14 cellular contexts compared by ENCODE assay signal in genomic region chr1:221161571-221162041, GRCh38.
DNase-seq lines count a peak whose midpoint lies in the region; ATAC-seq and TF ChIP-seq lines count a peak whose summit lies in the region.
"Had no signal": no experiment of that assay in that cellular context is flagged by ENCODE, and none has a peak within 500 bp of the region (broad histone marks: within the 10 kb centered on the region; RNA-seq: fewer than 3 reads in every experiment).

No MANE protein-coding gene starts in this region.

- H3K36me3 Mint-ChIP-seq in CD14-positive monocyte: peaks cover 13 to 16% of the 10 kb centered on the region in 2 donors

- ATAC-seq in PC-3: no peak
- peak in 5 of 8 donors; percentile 17 to 55 (median 27) for ATAC-seq in heart right ventricle
- peak; percentile 42 for ATAC-seq in sciatic nerve
- no peak for ATAC-seq in HG03135 (IDR thresholded peaks at IDR 0.05; ENCODE audit: unreplicated experiment)
- no peak for ATAC-seq in lower lobe of right lung

- POLR2A ChIA-PET in PC-3 (lab: Charles Lee; ENCODE audit: unreplicated experiment): no interaction called here

- H3K4me3 ChIP-seq in PC-3 (ENCODE audit: low read length): no peak overlapping the region
- H3K4me3 ChIP-seq in heart right ventricle: no peak overlapping the region
- no peak overlapping the region for H3K4me3 ChIP-seq in lower lobe of right lung
- H3K4me3 ChIP-seq: tibial artery had no signal

- no peak for DNase-seq in CD14-positive monocyte (ENCODE audit: low spot score)
- DNase-seq in PC-3: no peak
- no peak for DNase-seq in heart right ventricle
- DNase-seq in sciatic nerve (ENCODE audit: low spot score): no peak
- no peak for DNase-seq in NCI-H1105 (lab: John Stamatoyannopoulos, UW)
- no peak for DNase-seq in activated effector memory CD4-positive, alpha-beta T cell treated with Interleukin-2 at 50 U/mL for 16 hours
- DNase-seq in lower lobe of right lung: no peak
- DNase-seq: activated CD4-positive, CD25-positive, alpha-beta regulatory T cell; erythroblast; NCI-H446; occipital lobe had no signal

- H3F3A ChIP-seq in PC-3 (ENCODE audit: low read length, unreplicated experiment): no peaks in the 10 kb centered on the region

- H3K9me3 ChIP-seq in PC-3 (ENCODE audit: low read length) (no peaks in the 10 kb centered on the region), heart right ventricle (no peaks in the 10 kb centered on the region), lower lobe of right lung (no peaks in the 10 kb centered on the region)
- H3K9me3 ChIP-seq: tibial artery had no signal

- peak overlapping the region in 1 of 2 donors; percentile 65 for H3K4me3 Mint-ChIP-seq in CD14-positive monocyte
- H3K4me3 Mint-ChIP-seq: B cell had no signal

- BruUV-seq in PC-3 (replicated peaks; lab: Mats Ljungman, UMichigan): no TSS peak

- TF ChIP-seq CTCF in CD14-positive monocyte (IDR thresholded peaks at IDR 0.05): no peak
- TF ChIP-seq CTCF in PC-3 (conservative IDR thresholded peaks at IDR 0.05; ENCODE audit: low read depth, low read length): no peak
- no peak for TF ChIP-seq CTCF in heart right ventricle (IDR thresholded peaks at IDR 0.05)
- no peak for TF ChIP-seq CTCF in lower lobe of right lung (IDR thresholded peaks at IDR 0.05)

- no peaks in the 10 kb centered on the region for H3K9me2 ChIP-seq in PC-3 (replicated peaks; ENCODE audit: low read length)

- H3K27ac Mint-ChIP-seq in CD14-positive monocyte: peak overlapping the region in 6 of 7 donors; percentile 19 to 91 (median 54)
- H3K27ac Mint-ChIP-seq: B cell had no signal

- peak overlapping the region; percentile 12; the same call in 1 of the 2 replicates for H2AFZ ChIP-seq in PC-3 (ENCODE audit: low read length)

- intact Hi-C loops in CD14-positive monocyte (cut with micrococcal nuclease) (loop anchor here in 1 of 2 donors (10.0 kb wide), 1 partner anchor 277 kb away; no protein-coding TSS in a partner anchor), PC-3 (cut with micrococcal nuclease) (loop anchor here (5.0 kb wide), 1 partner anchor 44 kb away; no protein-coding TSS in a partner anchor), heart right ventricle (cut with DNase I) (loop anchor here in 1 of 10 donors (5.0 kb wide), 1 partner anchor 44 kb away; no protein-coding TSS in a partner anchor), sciatic nerve (cut with DNase I) (no loop called here), lower lobe of right lung (cut with DNase I) (no loop called here)

- peaks cover 2 to 9% (median 4%) of the 10 kb centered on the region in 3 donors for H3K27me3 Mint-ChIP-seq in CD14-positive monocyte (ENCODE audit: low read depth in 3 of 3)

- CTCF ChIA-PET in PC-3 (lab: Charles Lee): no interaction called here

- H3K27ac ChIP-seq in PC-3 (ENCODE audit: low read length) (no peak overlapping the region), heart right ventricle (peak overlapping the region in 4 of 10 donors; percentile 12 to 63 (median 36)), lower lobe of right lung (no peak overlapping the region)
- H3K27ac ChIP-seq: tibial artery had no signal

- 36 to 46% methylated on average over 1 of the region's 1 CpG for WGBS in heart right ventricle, 2 donors

- no peaks in the 10 kb centered on the region for H3K27me3 ChIP-seq in PC-3 (ENCODE audit: low read length)
- no peaks in the 10 kb centered on the region for H3K27me3 ChIP-seq in heart right ventricle
- no peaks in the 10 kb centered on the region for H3K27me3 ChIP-seq in lower lobe of right lung (ENCODE audit: low read depth)
- H3K27me3 ChIP-seq: tibial artery had no signal

- H3K9ac ChIP-seq in PC-3 (ENCODE audit: low read length): no peak overlapping the region

- H3K79me2 ChIP-seq in PC-3 (ENCODE audit: low read length): no peaks in the 10 kb centered on the region

- H3K4me2 ChIP-seq in PC-3 (ENCODE audit: low read length): no peak overlapping the region

- H3K36me3 ChIP-seq in PC-3 (ENCODE audit: low read depth, low read length): no peaks in the 10 kb centered on the region
- H3K36me3 ChIP-seq in heart right ventricle: no peaks in the 10 kb centered on the region
- H3K36me3 ChIP-seq in lower lobe of right lung: no peaks in the 10 kb centered on the region
- H3K36me3 ChIP-seq: tibial artery had no signal

- H3K4me1 ChIP-seq in PC-3 (ENCODE audit: insufficient read depth, low read length): peaks cover 20% of the 10 kb centered on the region
- peaks cover 0 to 74% (median 11%) of the 10 kb centered on the region in 9 donors for H3K4me1 ChIP-seq in heart right ventricle
- peaks cover 10% of the 10 kb centered on the region for H3K4me1 ChIP-seq in lower lobe of right lung

- no peaks in the 10 kb centered on the region for H4K20me1 ChIP-seq in PC-3 (ENCODE audit: low read length)

- H3K4me1 Mint-ChIP-seq in CD14-positive monocyte: peaks cover 66% of the 10 kb centered on the region

- peaks cover 0 to 7% (median 0%) of the 10 kb centered on the region in 7 donors for H3K9me3 Mint-ChIP-seq in CD14-positive monocyte

Comparison
In these comparisons a context has a peak if more than half of its experiments do, and no peak if none do; other contexts are left out.
1. ATAC-seq: peak in heart right ventricle (5 of 8) and sciatic nerve (single experiment); none in PC-3 (single experiment), HG03135 (single experiment) and lower lobe of right lung (0 of 2).